In genomic region chr3:189570916-189571315, GRCh38 we compare ENCODE assay signal across 14 cellular contexts.
DNase-seq lines count a peak whose midpoint lies in the region; ATAC-seq and TF ChIP-seq lines count a peak whose summit lies in the region.
"Had no signal": no experiment of that assay in that cellular context is flagged by ENCODE, and none has a peak within 500 bp of the region (broad histone marks: within the 10 kb centered on the region; RNA-seq: fewer than 3 reads in every experiment).

No MANE protein-coding gene starts in this region.

- H3K4me1 ChIP-seq in hepatocyte (ENCODE audit: insufficient read depth): no peaks in the 10 kb centered on the region

- TF ChIP-seq CTCF in hepatocyte (IDR thresholded peaks at IDR 0.05; ENCODE audit: poor library complexity): no peak

- DNase-seq in central memory CD8-positive, alpha-beta T cell (ENCODE audit: low spot score in 2 of 2): no peak
- DNase-seq in NCI-H146 treated with DMSO at 0.1 percent for 48 hours (lab: John Stamatoyannopoulos, UW; ENCODE audit: unreplicated experiment) (no peak), hepatocyte (ENCODE audit: low spot score) (no peak), NCI-H526 treated with DMSO at 0.1 percent for 48 hours (lab: John Stamatoyannopoulos, UW) (no peak), GDM1 (lab: John Stamatoyannopoulos, UW) (no peak)
- DNase-seq: activated CD4-positive, CD25-positive, alpha-beta regulatory T cell; DMS153; midbrain; small intestine had no signal

- no peak overlapping the region for H3K27ac Mint-ChIP-seq in central memory CD8-positive, alpha-beta T cell (ENCODE audit: low read depth)
- H3K27ac Mint-ChIP-seq: brain; stimulated activated naive CD8-positive, alpha-beta T cell treated with anti-CD3 and anti-CD28 coated beads, Interleukin-15, Interleukin-2, amounts not matched to agents 100 ng/mL and 50 ng/mL, for 24 hours had no signal

- ATAC-seq in GM18861 (IDR thresholded peaks at IDR 0.05; ENCODE audit: unreplicated experiment) (peak; percentile 62), GM21576 (IDR thresholded peaks at IDR 0.05; ENCODE audit: unreplicated experiment) (peak; percentile 54), HG03378 (IDR thresholded peaks at IDR 0.05; ENCODE audit: unreplicated experiment) (peak; percentile 57)
- ATAC-seq in central memory CD8-positive, alpha-beta T cell (replicated peaks; ENCODE audit: extremely low read depth, poor library complexity, severe bottlenecking): peak; percentile 43

- H3K27me3 Mint-ChIP-seq in central memory CD8-positive, alpha-beta T cell: no peaks in the 10 kb centered on the region
- H3K27me3 Mint-ChIP-seq: stimulated activated naive CD8-positive, alpha-beta T cell treated with anti-CD3 and anti-CD28 coated beads, Interleukin-15, Interleukin-2, amounts not matched to agents 100 ng/mL and 50 ng/mL, for 24 hours had no signal

- H2AFZ ChIP-seq in hepatocyte: no peak overlapping the region

- H3K27ac ChIP-seq in hepatocyte: no peak overlapping the region

- no peaks in the 10 kb centered on the region for H3K9me3 Mint-ChIP-seq in central memory CD8-positive, alpha-beta T cell
- H3K9me3 Mint-ChIP-seq: brain had no signal

- H3K4me2 ChIP-seq in hepatocyte: no peak overlapping the region

- no peaks in the 10 kb centered on the region for H3K79me2 ChIP-seq in hepatocyte

- no peak overlapping the region for H3K4me3 ChIP-seq in hepatocyte

- H3K9me3 ChIP-seq in hepatocyte (ENCODE audit: low read depth): no peaks in the 10 kb centered on the region

- peaks cover 10% of the 10 kb centered on the region for H3K4me1 Mint-ChIP-seq in central memory CD8-positive, alpha-beta T cell
- H3K4me1 Mint-ChIP-seq: brain had no signal

- H3K9me2 ChIP-seq in hepatocyte (replicated peaks; ENCODE audit: insufficient read depth): no peaks in the 10 kb centered on the region

- no peak overlapping the region for H3K4me3 Mint-ChIP-seq in central memory CD8-positive, alpha-beta T cell
- H3K4me3 Mint-ChIP-seq: brain; stimulated activated naive CD8-positive, alpha-beta T cell treated with anti-CD3 and anti-CD28 coated beads, Interleukin-15, Interleukin-2, amounts not matched to agents 100 ng/mL and 50 ng/mL, for 24 hours had no signal

- no peaks in the 10 kb centered on the region for H3K27me3 ChIP-seq in hepatocyte

- H3K36me3 ChIP-seq in hepatocyte (replicated peaks; ENCODE audit: insufficient read depth, low read depth): no peaks in the 10 kb centered on the region

- H4K20me1 ChIP-seq in hepatocyte (ENCODE audit: insufficient read depth, poor library complexity, severe bottlenecking): no peaks in the 10 kb centered on the region

- H3K36me3 Mint-ChIP-seq in central memory CD8-positive, alpha-beta T cell (ENCODE audit: insufficient read depth): no peaks in the 10 kb centered on the region
- H3K36me3 Mint-ChIP-seq: brain had no signal
